Comparison of ENCODE assay signal across 2 cellular contexts in the genomic region with DNA sequence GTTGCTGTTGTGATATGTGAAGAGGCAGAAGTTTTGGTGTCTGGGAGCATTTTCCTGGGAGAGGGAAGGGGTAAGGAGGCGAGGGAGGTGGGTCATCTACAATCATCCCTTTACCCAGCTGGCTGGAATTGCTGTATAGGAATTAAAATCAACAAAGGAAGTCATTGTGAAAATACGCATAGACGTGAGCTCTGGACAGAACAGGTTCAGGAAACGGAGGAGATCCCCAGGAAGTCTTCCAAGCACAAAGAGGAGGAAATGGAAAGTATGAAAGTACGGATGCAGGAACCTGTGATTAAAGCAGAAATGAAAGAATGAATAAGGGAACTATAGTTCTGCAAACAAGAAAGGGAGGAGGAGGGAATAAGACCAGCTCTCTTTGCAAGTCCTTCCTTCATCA.
TF ChIP-seq lines count a peak whose summit lies in the region.

No MANE protein-coding gene starts in this region.

TF ChIP-seq in endothelial cell of umbilical vein, 7 proteins besides CTCF, POLR2A, EP300 and RAD21 (continued from another document):
- TF ChIP-seq EZH2 (IDR thresholded peaks at IDR 0.05; ENCODE audit: borderline replicate concordance, low read depth, low read length, severe bottlenecking), result no peak
- TF ChIP-seq MYC (IDR thresholded peaks at IDR 0.05; ENCODE audit: low read depth, low read length), result no peak

TF ChIP-seq in GM23338, 12 proteins besides CTCF, POLR2A, EP300 and RAD21 (continued from another document):
- TF ChIP-seq ZNF114 (CRISPR knock-in tag; IDR thresholded peaks at IDR 0.05), result no peak
- no peak for TF ChIP-seq POLR2AphosphoS5 (IDR thresholded peaks at IDR 0.05; ENCODE audit: low read depth)
- TF ChIP-seq, protein P1, sequence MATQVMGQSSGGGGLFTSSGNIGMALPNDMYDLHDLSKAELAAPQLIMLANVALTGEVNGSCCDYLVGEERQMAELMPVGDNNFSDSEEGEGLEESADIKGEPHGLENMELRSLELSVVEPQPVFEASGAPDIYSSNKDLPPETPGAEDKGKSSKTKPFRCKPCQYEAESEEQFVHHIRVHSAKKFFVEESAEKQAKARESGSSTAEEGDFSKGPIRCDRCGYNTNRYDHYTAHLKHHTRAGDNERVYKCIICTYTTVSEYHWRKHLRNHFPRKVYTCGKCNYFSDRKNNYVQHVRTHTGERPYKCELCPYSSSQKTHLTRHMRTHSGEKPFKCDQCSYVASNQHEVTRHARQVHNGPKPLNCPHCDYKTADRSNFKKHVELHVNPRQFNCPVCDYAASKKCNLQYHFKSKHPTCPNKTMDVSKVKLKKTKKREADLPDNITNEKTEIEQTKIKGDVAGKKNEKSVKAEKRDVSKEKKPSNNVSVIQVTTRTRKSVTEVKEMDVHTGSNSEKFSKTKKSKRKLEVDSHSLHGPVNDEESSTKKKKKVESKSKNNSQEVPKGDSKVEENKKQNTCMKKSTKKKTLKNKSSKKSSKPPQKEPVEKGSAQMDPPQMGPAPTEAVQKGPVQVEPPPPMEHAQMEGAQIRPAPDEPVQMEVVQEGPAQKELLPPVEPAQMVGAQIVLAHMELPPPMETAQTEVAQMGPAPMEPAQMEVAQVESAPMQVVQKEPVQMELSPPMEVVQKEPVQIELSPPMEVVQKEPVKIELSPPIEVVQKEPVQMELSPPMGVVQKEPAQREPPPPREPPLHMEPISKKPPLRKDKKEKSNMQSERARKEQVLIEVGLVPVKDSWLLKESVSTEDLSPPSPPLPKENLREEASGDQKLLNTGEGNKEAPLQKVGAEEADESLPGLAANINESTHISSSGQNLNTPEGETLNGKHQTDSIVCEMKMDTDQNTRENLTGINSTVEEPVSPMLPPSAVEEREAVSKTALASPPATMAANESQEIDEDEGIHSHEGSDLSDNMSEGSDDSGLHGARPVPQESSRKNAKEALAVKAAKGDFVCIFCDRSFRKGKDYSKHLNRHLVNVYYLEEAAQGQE (IDR thresholded peaks at IDR 0.05; ENCODE audit: unreplicated experiment), result no peak
- TF ChIP-seq, protein P2, sequence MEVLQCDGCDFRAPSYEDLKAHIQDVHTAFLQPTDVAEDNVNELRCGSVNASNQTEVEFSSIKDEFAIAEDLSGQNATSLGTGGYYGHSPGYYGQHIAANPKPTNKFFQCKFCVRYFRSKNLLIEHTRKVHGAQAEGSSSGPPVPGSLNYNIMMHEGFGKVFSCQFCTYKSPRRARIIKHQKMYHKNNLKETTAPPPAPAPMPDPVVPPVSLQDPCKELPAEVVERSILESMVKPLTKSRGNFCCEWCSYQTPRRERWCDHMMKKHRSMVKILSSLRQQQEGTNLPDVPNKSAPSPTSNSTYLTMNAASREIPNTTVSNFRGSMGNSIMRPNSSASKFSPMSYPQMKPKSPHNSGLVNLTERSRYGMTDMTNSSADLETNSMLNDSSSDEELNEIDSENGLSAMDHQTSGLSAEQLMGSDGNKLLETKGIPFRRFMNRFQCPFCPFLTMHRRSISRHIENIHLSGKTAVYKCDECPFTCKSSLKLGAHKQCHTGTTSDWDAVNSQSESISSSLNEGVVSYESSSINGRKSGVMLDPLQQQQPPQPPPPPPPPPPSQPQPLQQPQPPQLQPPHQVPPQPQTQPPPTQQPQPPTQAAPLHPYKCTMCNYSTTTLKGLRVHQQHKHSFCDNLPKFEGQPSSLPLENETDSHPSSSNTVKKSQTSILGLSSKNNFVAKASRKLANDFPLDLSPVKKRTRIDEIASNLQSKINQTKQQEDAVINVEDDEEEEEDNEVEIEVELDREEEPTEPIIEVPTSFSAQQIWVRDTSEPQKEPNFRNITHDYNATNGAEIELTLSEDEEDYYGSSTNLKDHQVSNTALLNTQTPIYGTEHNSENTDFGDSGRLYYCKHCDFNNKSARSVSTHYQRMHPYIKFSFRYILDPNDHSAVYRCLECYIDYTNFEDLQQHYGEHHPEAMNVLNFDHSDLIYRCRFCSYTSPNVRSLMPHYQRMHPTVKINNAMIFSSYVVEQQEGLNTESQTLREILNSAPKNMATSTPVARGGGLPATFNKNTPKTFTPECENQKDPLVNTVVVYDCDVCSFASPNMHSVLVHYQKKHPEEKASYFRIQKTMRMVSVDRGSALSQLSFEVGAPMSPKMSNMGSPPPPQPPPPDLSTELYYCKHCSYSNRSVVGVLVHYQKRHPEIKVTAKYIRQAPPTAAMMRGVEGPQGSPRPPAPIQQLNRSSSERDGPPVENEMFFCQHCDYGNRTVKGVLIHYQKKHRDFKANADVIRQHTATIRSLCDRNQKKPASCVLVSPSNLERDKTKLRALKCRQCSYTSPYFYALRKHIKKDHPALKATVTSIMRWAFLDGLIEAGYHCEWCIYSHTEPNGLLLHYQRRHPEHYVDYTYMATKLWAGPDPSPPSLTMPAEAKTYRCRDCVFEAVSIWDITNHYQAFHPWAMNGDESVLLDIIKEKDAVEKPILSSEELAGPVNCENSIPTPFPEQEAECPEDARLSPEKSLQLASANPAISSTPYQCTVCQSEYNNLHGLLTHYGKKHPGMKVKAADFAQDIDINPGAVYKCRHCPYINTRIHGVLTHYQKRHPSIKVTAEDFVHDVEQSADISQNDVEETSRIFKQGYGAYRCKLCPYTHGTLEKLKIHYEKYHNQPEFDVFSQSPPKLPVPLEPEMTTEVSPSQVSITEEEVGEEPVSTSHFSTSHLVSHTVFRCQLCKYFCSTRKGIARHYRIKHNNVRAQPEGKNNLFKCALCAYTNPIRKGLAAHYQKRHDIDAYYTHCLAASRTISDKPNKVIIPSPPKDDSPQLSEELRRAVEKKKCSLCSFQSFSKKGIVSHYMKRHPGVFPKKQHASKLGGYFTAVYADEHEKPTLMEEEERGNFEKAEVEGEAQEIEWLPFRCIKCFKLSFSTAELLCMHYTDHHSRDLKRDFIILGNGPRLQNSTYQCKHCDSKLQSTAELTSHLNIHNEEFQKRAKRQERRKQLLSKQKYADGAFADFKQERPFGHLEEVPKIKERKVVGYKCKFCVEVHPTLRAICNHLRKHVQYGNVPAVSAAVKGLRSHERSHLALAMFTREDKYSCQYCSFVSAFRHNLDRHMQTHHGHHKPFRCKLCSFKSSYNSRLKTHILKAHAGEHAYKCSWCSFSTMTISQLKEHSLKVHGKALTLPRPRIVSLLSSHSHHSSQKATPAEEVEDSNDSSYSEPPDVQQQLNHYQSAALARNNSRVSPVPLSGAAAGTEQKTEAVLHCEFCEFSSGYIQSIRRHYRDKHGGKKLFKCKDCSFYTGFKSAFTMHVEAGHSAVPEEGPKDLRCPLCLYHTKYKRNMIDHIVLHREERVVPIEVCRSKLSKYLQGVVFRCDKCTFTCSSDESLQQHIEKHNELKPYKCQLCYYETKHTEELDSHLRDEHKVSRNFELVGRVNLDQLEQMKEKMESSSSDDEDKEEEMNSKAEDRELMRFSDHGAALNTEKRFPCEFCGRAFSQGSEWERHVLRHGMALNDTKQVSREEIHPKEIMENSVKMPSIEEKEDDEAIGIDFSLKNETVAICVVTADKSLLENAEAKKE (CRISPR knock-in tag; IDR thresholded peaks at IDR 0.05), result no peak
- TF ChIP-seq NANOG (IDR thresholded peaks at IDR 0.05; ENCODE audit: borderline replicate concordance), result no peak
- no peak for TF ChIP-seq CREB1 (CRISPR knock-in tag; IDR thresholded peaks at IDR 0.05; ENCODE audit: low read depth)
TF ChIP-seq in GM23338: peak in this region for 0.
